21 cellular contexts compared by ENCODE assay signal in genomic region chr1:101183388-101183699, GRCh38. TPM values are rescaled to one million over a fixed set of nuclear protein-coding genes. Genes with fewer than 3 reads are reported as not detected.
DNase-seq lines count a peak whose midpoint lies in the region; ATAC-seq, FAIRE-seq and TF ChIP-seq lines count a peak whose summit lies in the region.
"Had no signal": no experiment of that assay in that cellular context is flagged by ENCODE, and none has a peak within 500 bp of the region (broad histone marks: within the 10 kb centered on the region; RNA-seq: fewer than 3 reads in every experiment).

No MANE protein-coding gene starts in this region.

- H3K4me3 Mint-ChIP-seq in activated CD8-positive, alpha-beta T cell treated with anti-CD3 and anti-CD28 coated beads for 36 hours: no peak overlapping the region
- no peak overlapping the region for H3K4me3 Mint-ChIP-seq in activated CD8-positive, alpha-beta T cell treated with anti-CD3 and anti-CD28 coated beads, Interleukin-2, amount 10 ng/mL, durations not matched to agents 7 days and 5 days
- H3K4me3 Mint-ChIP-seq in activated T-helper 1 cell treated with anti-CD3 and anti-CD28 coated beads, Interleukin-12 subunit alpha, Interleukin-12 subunit beta, Interleukin-2, Interleukin-4 antibody, amounts not matched to agents 30 ng/mL and 10 ng/mL and 1 ng/mL, durations not matched to agents 14 hours and 24 hours and 36 hours: peak overlapping the region; percentile 6
- H3K4me3 Mint-ChIP-seq: activated B cell treated with CpG ODN at 0.5 μM for 24 hours; activated naive CD8-positive, alpha-beta T cell treated with anti-CD3 and anti-CD28 coated beads for 36 hours; H9; IgD-negative memory B cell had no signal

- TF ChIP-seq POLR2A in GM12891 (IDR thresholded peaks at IDR 0.05; ENCODE audit: low read depth, low read length): no peak

- no peak for TF ChIP-seq CTCF in activated CD8-positive, alpha-beta T cell treated with anti-CD3 and anti-CD28 coated beads for 36 hours (IDR thresholded peaks at IDR 0.05)
- no peak for TF ChIP-seq CTCF in fibroblast of the aortic adventitia (IDR thresholded peaks at IDR 0.05; ENCODE audit: insufficient read depth, low read length)

- no peak for DNase-seq in activated CD8-positive, alpha-beta T cell treated with anti-CD3 and anti-CD28 coated beads for 36 hours
- DNase-seq in activated CD8-positive, alpha-beta T cell treated with anti-CD3 and anti-CD28 coated beads, Interleukin-2, amount 10 ng/mL, durations not matched to agents 7 days and 5 days: no peak
- DNase-seq in GM12891 (ENCODE audit: insufficient read length, low spot score) (no peak), fibroblast of the aortic adventitia (ENCODE audit: low read depth) (peak; percentile 56), activated gamma-delta T cell (lab: John Stamatoyannopoulos, UW) (no peak)
- DNase-seq in activated T-helper 1 cell treated with anti-CD3 and anti-CD28 coated beads, Interleukin-12 subunit alpha, Interleukin-12 subunit beta, Interleukin-2, Interleukin-4 antibody, amounts not matched to agents 30 ng/mL and 10 ng/mL and 1 ng/mL, durations not matched to agents 14 hours and 24 hours and 36 hours (ENCODE audit: low spot score): no peak
- DNase-seq: activated B cell treated with CpG ODN at 0.5 μM for 24 hours; activated naive CD8-positive, alpha-beta T cell treated with anti-CD3 and anti-CD28 coated beads for 36 hours; GF-D8; H9; lower lobe of right lung; MM.1S; NCI-H1436 treated with DMSO at 0.1 percent for 48 hours; NCI-H748 treated with DMSO at 0.1 percent for 48 hours; nucleus accumbens; PC-3; T-helper 9 cell had no signal

- no peaks in the 10 kb centered on the region for H3K27me3 Mint-ChIP-seq in activated CD8-positive, alpha-beta T cell treated with anti-CD3 and anti-CD28 coated beads for 36 hours
- no peaks in the 10 kb centered on the region for H3K27me3 Mint-ChIP-seq in activated CD8-positive, alpha-beta T cell treated with anti-CD3 and anti-CD28 coated beads, Interleukin-2, amount 10 ng/mL, durations not matched to agents 7 days and 5 days (ENCODE audit: low read depth)
- no peaks in the 10 kb centered on the region for H3K27me3 Mint-ChIP-seq in activated T-helper 1 cell treated with anti-CD3 and anti-CD28 coated beads, Interleukin-12 subunit alpha, Interleukin-12 subunit beta, Interleukin-2, Interleukin-4 antibody, amounts not matched to agents 30 ng/mL and 10 ng/mL and 1 ng/mL, durations not matched to agents 14 hours and 24 hours and 36 hours (ENCODE audit: insufficient read depth)
- H3K27me3 Mint-ChIP-seq: activated B cell treated with CpG ODN at 0.5 μM for 24 hours; activated naive CD8-positive, alpha-beta T cell treated with anti-CD3 and anti-CD28 coated beads for 36 hours; IgD-negative memory B cell had no signal

- peak; percentile 66 for FAIRE-seq in GM12891 (lab: Jason Lieb, UNC)

- no peak for ATAC-seq in activated CD8-positive, alpha-beta T cell treated with anti-CD3 and anti-CD28 coated beads for 36 hours
- no peak for ATAC-seq in activated CD8-positive, alpha-beta T cell treated with anti-CD3 and anti-CD28 coated beads, Interleukin-2, amount 10 ng/mL, durations not matched to agents 7 days and 5 days
- ATAC-seq in HG03159 (IDR thresholded peaks at IDR 0.05; ENCODE audit: unreplicated experiment): no peak
- no peak for ATAC-seq in HG02884 (IDR thresholded peaks at IDR 0.05; ENCODE audit: unreplicated experiment)
- ATAC-seq: lower lobe of right lung, PC-3 had no signal

- CTCF ChIA-PET in activated CD8-positive, alpha-beta T cell treated with anti-CD3 and anti-CD28 coated beads for 36 hours (lab: Charles Lee): interaction anchor here (1.3 kb wide), 1 partner anchor 10 kb away, joined by 5 read pairs; no protein-coding TSS in a partner anchor
- CTCF ChIA-PET in activated CD8-positive, alpha-beta T cell treated with anti-CD3 and anti-CD28 coated beads, Interleukin-2, amount 10 ng/mL, durations not matched to agents 7 days and 5 days (lab: Charles Lee): interaction anchor here (0.5 to 1.3 kb wide), 4 partner anchors 11 to 105 kb away, joined by 3 to 4 read pairs (median 3); no protein-coding TSS in a partner anchor

- peaks cover 6% of the 10 kb centered on the region for H3K9me3 Mint-ChIP-seq in activated CD8-positive, alpha-beta T cell treated with anti-CD3 and anti-CD28 coated beads for 36 hours
- H3K9me3 Mint-ChIP-seq in activated CD8-positive, alpha-beta T cell treated with anti-CD3 and anti-CD28 coated beads, Interleukin-2, amount 10 ng/mL, durations not matched to agents 7 days and 5 days (ENCODE audit: insufficient read depth): peaks cover 1% of the 10 kb centered on the region
- H3K9me3 Mint-ChIP-seq in activated T-helper 1 cell treated with anti-CD3 and anti-CD28 coated beads, Interleukin-12 subunit alpha, Interleukin-12 subunit beta, Interleukin-2, Interleukin-4 antibody, amounts not matched to agents 30 ng/mL and 10 ng/mL and 1 ng/mL, durations not matched to agents 14 hours and 24 hours and 36 hours: no peaks in the 10 kb centered on the region
- H3K9me3 Mint-ChIP-seq: activated B cell treated with CpG ODN at 0.5 μM for 24 hours, H9, IgD-negative memory B cell had no signal

- H3K27ac Mint-ChIP-seq in activated CD8-positive, alpha-beta T cell treated with anti-CD3 and anti-CD28 coated beads for 36 hours: peak overlapping the region; percentile 41
- no peak overlapping the region for H3K27ac Mint-ChIP-seq in activated CD8-positive, alpha-beta T cell treated with anti-CD3 and anti-CD28 coated beads, Interleukin-2, amount 10 ng/mL, durations not matched to agents 7 days and 5 days
- no peak overlapping the region for H3K27ac Mint-ChIP-seq in activated T-helper 1 cell treated with anti-CD3 and anti-CD28 coated beads, Interleukin-12 subunit alpha, Interleukin-12 subunit beta, Interleukin-2, Interleukin-4 antibody, amounts not matched to agents 30 ng/mL and 10 ng/mL and 1 ng/mL, durations not matched to agents 14 hours and 24 hours and 36 hours
- H3K27ac Mint-ChIP-seq: activated B cell treated with CpG ODN at 0.5 μM for 24 hours; activated naive CD8-positive, alpha-beta T cell treated with anti-CD3 and anti-CD28 coated beads for 36 hours; H9; IgD-negative memory B cell had no signal

- intact Hi-C loops in activated CD8-positive, alpha-beta T cell treated with anti-CD3 and anti-CD28 coated beads for 36 hours (cut with micrococcal nuclease): no loop called here
- intact Hi-C loops in activated T-helper 1 cell treated with anti-CD3 and anti-CD28 coated beads, Interleukin-12 subunit alpha, Interleukin-12 subunit beta, Interleukin-2, Interleukin-4 antibody, amounts not matched to agents 30 ng/mL and 10 ng/mL and 1 ng/mL, durations not matched to agents 14 hours and 24 hours and 36 hours (cut with micrococcal nuclease): no loop called here

- peaks cover 65% of the 10 kb centered on the region for H3K4me1 Mint-ChIP-seq in activated CD8-positive, alpha-beta T cell treated with anti-CD3 and anti-CD28 coated beads for 36 hours (ENCODE audit: low read depth)
- H3K4me1 Mint-ChIP-seq in activated CD8-positive, alpha-beta T cell treated with anti-CD3 and anti-CD28 coated beads, Interleukin-2, amount 10 ng/mL, durations not matched to agents 7 days and 5 days (ENCODE audit: low read depth): peaks cover 55% of the 10 kb centered on the region
- peaks cover 67% of the 10 kb centered on the region for H3K4me1 Mint-ChIP-seq in activated T-helper 1 cell treated with anti-CD3 and anti-CD28 coated beads, Interleukin-12 subunit alpha, Interleukin-12 subunit beta, Interleukin-2, Interleukin-4 antibody, amounts not matched to agents 30 ng/mL and 10 ng/mL and 1 ng/mL, durations not matched to agents 14 hours and 24 hours and 36 hours (ENCODE audit: low read depth)
- H3K4me1 Mint-ChIP-seq: H9 had no signal

- H3K4me3 ChIP-seq in fibroblast of the aortic adventitia (ENCODE audit: low read depth, low read length): no peak overlapping the region
- H3K4me3 ChIP-seq: lower lobe of right lung, SJSA1 had no signal

- POLR2A ChIA-PET in activated CD8-positive, alpha-beta T cell treated with anti-CD3 and anti-CD28 coated beads for 36 hours (lab: Charles Lee): interaction anchor here (1.2 kb wide), 2 partner anchors 53 to 55 kb away, joined by 3 to 4 read pairs; partner anchors contain the start of gene S1PR1
- POLR2A ChIA-PET in activated CD8-positive, alpha-beta T cell treated with anti-CD3 and anti-CD28 coated beads, Interleukin-2, amount 10 ng/mL, durations not matched to agents 7 days and 5 days (lab: Charles Lee): no interaction called here

- peaks cover 9% of the 10 kb centered on the region for H3K36me3 Mint-ChIP-seq in activated CD8-positive, alpha-beta T cell treated with anti-CD3 and anti-CD28 coated beads for 36 hours (ENCODE audit: low read depth)
- H3K36me3 Mint-ChIP-seq in activated CD8-positive, alpha-beta T cell treated with anti-CD3 and anti-CD28 coated beads, Interleukin-2, amount 10 ng/mL, durations not matched to agents 7 days and 5 days (ENCODE audit: low read depth): peaks cover 4% of the 10 kb centered on the region
- H3K36me3 Mint-ChIP-seq in activated T-helper 1 cell treated with anti-CD3 and anti-CD28 coated beads, Interleukin-12 subunit alpha, Interleukin-12 subunit beta, Interleukin-2, Interleukin-4 antibody, amounts not matched to agents 30 ng/mL and 10 ng/mL and 1 ng/mL, durations not matched to agents 14 hours and 24 hours and 36 hours (ENCODE audit: low read depth): peaks cover 2% of the 10 kb centered on the region

TF ChIP-seq in GM12891, 5 proteins besides CTCF, POLR2A, EP300 and RAD21:
- TF ChIP-seq TAF1 (IDR thresholded peaks at IDR 0.05; ENCODE audit: low read depth, low read length): no peak
- TF ChIP-seq SPI1 (IDR thresholded peaks at IDR 0.05; ENCODE audit: low read depth, low read length): no peak
- TF ChIP-seq POLR2AphosphoS5 (IDR thresholded peaks at IDR 0.05; ENCODE audit: low read depth, low read length): no peak
- no peak for TF ChIP-seq POU2F2 (IDR thresholded peaks at IDR 0.05; ENCODE audit: low read depth, low read length)
- TF ChIP-seq PAX5 (IDR thresholded peaks at IDR 0.05; ENCODE audit: insufficient read depth, low read length, severe bottlenecking): no peak

RNA-seq across cellular contexts. Expression of gene S1PR1, which starts 53.5 kb away (rescaled TPM):
- 10 to 100 TPM; 63.9 to 66.4 TPM for total RNA-seq in activated CD8-positive, alpha-beta T cell treated with anti-CD3 and anti-CD28 coated beads for 36 hours
- 10 to 100 TPM; 72.8 to 76.5 TPM for total RNA-seq in activated CD8-positive, alpha-beta T cell treated with anti-CD3 and anti-CD28 coated beads, Interleukin-2, amount 10 ng/mL, durations not matched to agents 7 days and 5 days
- 11.5 TPM for polyA plus RNA-seq in GM12891 (2012; ENCODE audit: low read depth, missing spikeins)
- total RNA-seq in activated T-helper 1 cell treated with anti-CD3 and anti-CD28 coated beads, Interleukin-12 subunit alpha, Interleukin-12 subunit beta, Interleukin-2, Interleukin-4 antibody, amounts not matched to agents 30 ng/mL and 10 ng/mL and 1 ng/mL, durations not matched to agents 14 hours and 24 hours and 36 hours: 42.5 and 42.9 TPM in 2 replicates
- total RNA-seq in fibroblast of the aortic adventitia (ENCODE audit: low replicate concordance): 2.8 and 5.5 TPM in 2 replicates
